Comparison of ENCODE assay signal across 1 cellular context in genomic region chr7:130415019-130415418, GRCh38.
TF ChIP-seq lines count a peak whose summit lies in the region.

No MANE protein-coding gene starts in this region.

TF ChIP-seq in SK-N-SH, 30 proteins besides CTCF, POLR2A, EP300 and RAD21:
- TF ChIP-seq REST (IDR thresholded peaks at IDR 0.05; ENCODE audit: low read depth, low read length) = no peak
- TF ChIP-seq USF1 (IDR thresholded peaks at IDR 0.05; ENCODE audit: borderline replicate concordance, low read depth) = no peak
- no peak for TF ChIP-seq RXRA (IDR thresholded peaks at IDR 0.05; ENCODE audit: borderline replicate concordance, low read depth)
- TF ChIP-seq MEF2A (IDR thresholded peaks at IDR 0.05; ENCODE audit: borderline replicate concordance, low read depth) = no peak
- no peak for TF ChIP-seq ZBTB33 (IDR thresholded peaks at IDR 0.05; ENCODE audit: borderline replicate concordance, low read depth)
- no peak for TF ChIP-seq RFX5 (IDR thresholded peaks at IDR 0.05; ENCODE audit: low read length)
- TF ChIP-seq GABPA (IDR thresholded peaks at IDR 0.05; ENCODE audit: low read depth) = no peak
- TF ChIP-seq SMC3 (IDR thresholded peaks at IDR 0.05; ENCODE audit: low read depth, low read length) = no peak
- no peak for TF ChIP-seq FOXJ3 (CRISPR knock-in tag; IDR thresholded peaks at IDR 0.05)
- TF ChIP-seq FOXM1 (IDR thresholded peaks at IDR 0.05; ENCODE audit: low read depth) = no peak
- no peak for TF ChIP-seq EZH2phosphoT487 (IDR thresholded peaks at IDR 0.05; ENCODE audit: borderline replicate concordance, low read depth)
- TF ChIP-seq IRF3 (IDR thresholded peaks at IDR 0.05; ENCODE audit: low read depth, low read length) = no peak
- no peak for TF ChIP-seq SIN3A (IDR thresholded peaks at IDR 0.05; ENCODE audit: borderline replicate concordance, low read depth, low read length)
- no peak for TF ChIP-seq NFIC (IDR thresholded peaks at IDR 0.05; ENCODE audit: borderline replicate concordance)
- TF ChIP-seq TCF12 (IDR thresholded peaks at IDR 0.05) = no peak
- no peak for TF ChIP-seq FOSL2 (IDR thresholded peaks at IDR 0.05; ENCODE audit: borderline replicate concordance, low read depth)
- TF ChIP-seq MXI1 (IDR thresholded peaks at IDR 0.05; ENCODE audit: low read depth, low read length) = no peak
- no peak for TF ChIP-seq ELF1 (IDR thresholded peaks at IDR 0.05)
